15 cellular contexts compared by ENCODE assay signal in genomic region chr2:217149087-217149660, GRCh38.
DNase-seq lines count a peak whose midpoint lies in the region; ATAC-seq and TF ChIP-seq lines count a peak whose summit lies in the region.
"Had no signal": no experiment of that assay in that cellular context is flagged by ENCODE, and none has a peak within 500 bp of the region (broad histone marks: within the 10 kb centered on the region; RNA-seq: fewer than 3 reads in every experiment).

No MANE protein-coding gene starts in this region.

- H2AK5ac ChIP-seq in neuronal stem cell (ENCODE audit: low read depth, low read length), result no peak overlapping the region

- H3K9me3 ChIP-seq in endodermal cell (ENCODE audit: control insufficient read depth, low read length) (no peaks in the 10 kb centered on the region), neuronal stem cell (replicated peaks in 1 of 2; ENCODE audit: control insufficient read depth in 2 of 2, insufficient read depth in 1 of 2, low read depth in 1 of 2, low read length in 2 of 2) (no peaks in the 10 kb centered on the region), gastrocnemius medialis (no peaks in the 10 kb centered on the region)
- H3K9me3 ChIP-seq: BLaER1 treated with 17β-estradiol and CSF1 and Interleukin-3, amounts not matched to agents 10 nM and 100 nM had no signal

- intact Hi-C loops in gastrocnemius medialis (cut with DNase I; ENCODE audit: low total_unique reads), result no loop called here

- no peak overlapping the region for H3K14ac ChIP-seq in neuronal stem cell (ENCODE audit: low read length)

- no peaks in the 10 kb centered on the region for H3K4me1 Mint-ChIP-seq in stimulated activated naive CD8-positive, alpha-beta T cell treated with anti-CD3 and anti-CD28 coated beads, Interleukin-15, amount 100 ng/mL, for 72 hours
- H3K4me1 Mint-ChIP-seq in endodermal cell, result peaks cover 41% of the 10 kb centered on the region
- peaks cover 2 to 5% of the 10 kb centered on the region in 2 donors for H3K4me1 Mint-ChIP-seq in stimulated activated naive B cell treated with anti-CD40 and anti-IgM and Interleukin-4, amounts not matched to agents 10 μg/mL and 1 μg/mL and 100 μg/mL, for 72 hours
- H3K4me1 Mint-ChIP-seq: CD4-positive, alpha-beta memory T cell; H9 had no signal

- peak; percentile 23 for ATAC-seq in stimulated activated naive CD8-positive, alpha-beta T cell treated with anti-CD3 and anti-CD28 coated beads, Interleukin-15, Interleukin-2, amounts not matched to agents 100 U/mL and 50 U/mL, for 24 hours
- ATAC-seq in stimulated activated naive CD8-positive, alpha-beta T cell treated with anti-CD3 and anti-CD28 coated beads, Interleukin-15, amount 100 ng/mL, for 72 hours, result no peak
- ATAC-seq in stimulated activated naive B cell treated with anti-CD40 and anti-IgM and Interleukin-4, amounts not matched to agents 10 μg/mL and 1 μg/mL and 100 μg/mL, for 72 hours (replicated peaks), result peak; percentile 64 to 69
- no peak for ATAC-seq in gastrocnemius medialis
- ATAC-seq: GM12878 had no signal

- no peak overlapping the region for H3K27ac ChIP-seq in endodermal cell (ENCODE audit: low read depth, low read length)
- no peak overlapping the region for H3K27ac ChIP-seq in neuronal stem cell (replicated peaks; ENCODE audit: low read length)
- no peak overlapping the region for H3K27ac ChIP-seq in gastrocnemius medialis
- H3K27ac ChIP-seq: BLaER1 treated with 17β-estradiol and CSF1 and Interleukin-3, amounts not matched to agents 10 nM and 100 nM; GM23248 had no signal

- no peak overlapping the region for H4K8ac ChIP-seq in neuronal stem cell (ENCODE audit: low read depth, low read length)

- 84% methylated on average over 4 of the region's 4 CpGs; no CpG with 5 or more reads in 1 of the 2 experiments for WGBS in endodermal cell (ENCODE audit: insufficient coverage in 1 of 2, insufficient read length in 1 of 2), 2 experiments
- no CpG with 5 or more reads among the region's 4 CpGs for WGBS in neuronal stem cell (ENCODE audit: extremely low coverage in 2 of 2, insufficient read length in 2 of 2, insufficient replicate concordance in 1 of 2), 2 donors

- H2AFZ ChIP-seq in neuronal stem cell (ENCODE audit: low read length), result peak overlapping the region; percentile 78
- H2AFZ ChIP-seq: GM23248 had no signal

- H3K27ac Mint-ChIP-seq in stimulated activated naive CD8-positive, alpha-beta T cell treated with anti-CD3 and anti-CD28 coated beads, Interleukin-15, amount 100 ng/mL, for 72 hours, result no peak overlapping the region
- peak overlapping the region; percentile 71 for H3K27ac Mint-ChIP-seq in endodermal cell
- H3K27ac Mint-ChIP-seq in stimulated activated naive B cell treated with anti-CD40 and anti-IgM and Interleukin-4, amounts not matched to agents 10 μg/mL and 1 μg/mL and 100 μg/mL, for 72 hours, result no peak overlapping the region
- H3K27ac Mint-ChIP-seq: CD4-positive, alpha-beta memory T cell; H9 had no signal

- H2BK5ac ChIP-seq in neuronal stem cell (ENCODE audit: low read length), result no peak overlapping the region

- H3K9me3 Mint-ChIP-seq in stimulated activated naive CD8-positive, alpha-beta T cell treated with anti-CD3 and anti-CD28 coated beads, Interleukin-15, amount 100 ng/mL, for 72 hours, result no peaks in the 10 kb centered on the region
- peaks cover 2% of the 10 kb centered on the region for H3K9me3 Mint-ChIP-seq in endodermal cell
- H3K9me3 Mint-ChIP-seq in stimulated activated naive B cell treated with anti-CD40 and anti-IgM and Interleukin-4, amounts not matched to agents 10 μg/mL and 1 μg/mL and 100 μg/mL, for 72 hours, result no peaks in the 10 kb centered on the region
- H3K9me3 Mint-ChIP-seq: H9 had no signal

- H3K27me3 ChIP-seq in endodermal cell (ENCODE audit: control insufficient read depth, insufficient read depth, low read length, poor library complexity, severe bottlenecking) (no peaks in the 10 kb centered on the region), neuronal stem cell (ENCODE audit: control insufficient read depth in 3 of 3, insufficient read depth in 3 of 3, low read depth in 1 of 3, low read length in 3 of 3) (no peaks in the 10 kb centered on the region), gastrocnemius medialis (no peaks in the 10 kb centered on the region)

- H2BK120ac ChIP-seq in neuronal stem cell (ENCODE audit: low read depth, low read length), result no peak overlapping the region

- no peak for TF ChIP-seq POLR2A in gastrocnemius medialis (IDR thresholded peaks at IDR 0.05)

- H3K4ac ChIP-seq in neuronal stem cell (ENCODE audit: low read length), result no peak overlapping the region

- H3K9ac ChIP-seq in endodermal cell (ENCODE audit: extremely low read depth, low read length, poor library complexity, severe bottlenecking) (no peak overlapping the region), neuronal stem cell (ENCODE audit: low read depth, low read length, poor library complexity) (no peak overlapping the region)
- H3K9ac ChIP-seq: BLaER1 treated with 17β-estradiol and CSF1 and Interleukin-3, amounts not matched to agents 10 nM and 100 nM; GM23248 had no signal

- H3K36me3 ChIP-seq in endodermal cell (ENCODE audit: control insufficient read depth, insufficient read depth, low read length) (no peaks in the 10 kb centered on the region), neuronal stem cell (replicated peaks in 1 of 2; ENCODE audit: control insufficient read depth in 2 of 2, insufficient read depth in 2 of 2, low read length in 2 of 2) (no peaks in the 10 kb centered on the region), gastrocnemius medialis (no peaks in the 10 kb centered on the region)
- H3K36me3 ChIP-seq: BLaER1 treated with 17β-estradiol and CSF1 and Interleukin-3, amounts not matched to agents 10 nM and 100 nM had no signal

- H3K4me3 ChIP-seq in endodermal cell (ENCODE audit: low read length) (no peak overlapping the region), neuronal stem cell (ENCODE audit: low read length in 2 of 2) (no peak overlapping the region), gastrocnemius medialis (no peak overlapping the region)
- H3K4me3 ChIP-seq: BLaER1 treated with 17β-estradiol and CSF1 and Interleukin-3, amounts not matched to agents 10 nM and 100 nM; GM12878; GM23248 had no signal

- TF ChIP-seq CTCF in endodermal cell (conservative IDR thresholded peaks at IDR 0.05) (no peak), gastrocnemius medialis (IDR thresholded peaks at IDR 0.05 in 4 of 5, conservative IDR thresholded peaks at IDR 0.05 in 1 of 5) (no peak)

- H2BK15ac ChIP-seq in neuronal stem cell (ENCODE audit: low read length), result no peak overlapping the region

- H3K27me3 Mint-ChIP-seq in stimulated activated naive CD8-positive, alpha-beta T cell treated with anti-CD3 and anti-CD28 coated beads, Interleukin-15, amount 100 ng/mL, for 72 hours, result peaks cover 38% of the 10 kb centered on the region
- peaks cover 8% of the 10 kb centered on the region for H3K27me3 Mint-ChIP-seq in endodermal cell (ENCODE audit: insufficient read depth)
- H3K27me3 Mint-ChIP-seq in stimulated activated naive B cell treated with anti-CD40 and anti-IgM and Interleukin-4, amounts not matched to agents 10 μg/mL and 1 μg/mL and 100 μg/mL, for 72 hours, result peaks cover 19 to 26% of the 10 kb centered on the region in 2 donors

- no peak overlapping the region for H3K23ac ChIP-seq in neuronal stem cell (ENCODE audit: low read depth, low read length, poor library complexity)

- H3K4me1 ChIP-seq in endodermal cell (ENCODE audit: control insufficient read depth, insufficient read depth, low read length) (peaks cover 15% of the 10 kb centered on the region), neuronal stem cell (ENCODE audit: control insufficient read depth in 2 of 2, insufficient read depth in 1 of 2, low read depth in 1 of 2, low read length in 2 of 2) (peaks cover 0 to 3% of the 10 kb centered on the region in 2 donors), gastrocnemius medialis (no peaks in the 10 kb centered on the region)
- H3K4me1 ChIP-seq: BLaER1 treated with 17β-estradiol and CSF1 and Interleukin-3, amounts not matched to agents 10 nM and 100 nM had no signal

- no peak for DNase-seq in stimulated activated naive CD8-positive, alpha-beta T cell treated with anti-CD3 and anti-CD28 coated beads, Interleukin-15, Interleukin-2, amounts not matched to agents 100 U/mL and 50 U/mL, for 24 hours
- no peak for DNase-seq in stimulated activated naive CD8-positive, alpha-beta T cell treated with anti-CD3 and anti-CD28 coated beads, Interleukin-15, amount 100 ng/mL, for 72 hours
- DNase-seq in endodermal cell (peak; percentile 65), neuronal stem cell (ENCODE audit: low spot score) (no peak), SW480 (ENCODE audit: low spot score) (no peak), gastrocnemius medialis (no peak)
- DNase-seq in stimulated activated naive B cell treated with anti-CD40 and anti-IgM and Interleukin-4, amounts not matched to agents 10 μg/mL and 1 μg/mL and 100 μg/mL, for 72 hours, result no peak
- DNase-seq in stimulated activated naive CD4-positive, alpha-beta T cell (lab: John Stamatoyannopoulos, UW), result no peak
- DNase-seq: ACHN; CD4-positive, alpha-beta memory T cell; DMS79; GM23248; H9 had no signal

- peak overlapping the region; percentile 62 for H3K18ac ChIP-seq in neuronal stem cell (ENCODE audit: low read length)

- in situ Hi-C loops in gastrocnemius medialis (cut with MboI; ENCODE audit: low sequenced_read_pairs in 4 of 4), result no loop called here

- no peak overlapping the region for H4K91ac ChIP-seq in neuronal stem cell (ENCODE audit: low read depth, low read length, poor library complexity)

- H3K4me3 Mint-ChIP-seq in stimulated activated naive CD8-positive, alpha-beta T cell treated with anti-CD3 and anti-CD28 coated beads, Interleukin-15, amount 100 ng/mL, for 72 hours, result no peak overlapping the region
- H3K4me3 Mint-ChIP-seq in endodermal cell, result no peak overlapping the region
- H3K4me3 Mint-ChIP-seq in stimulated activated naive B cell treated with anti-CD40 and anti-IgM and Interleukin-4, amounts not matched to agents 10 μg/mL and 1 μg/mL and 100 μg/mL, for 72 hours, result no peak overlapping the region
- H3K4me3 Mint-ChIP-seq: CD4-positive, alpha-beta memory T cell; H9 had no signal

- H3K36me3 Mint-ChIP-seq in endodermal cell (ENCODE audit: low read depth), result no peaks in the 10 kb centered on the region
- H3K36me3 Mint-ChIP-seq in stimulated activated naive B cell treated with anti-CD40 and anti-IgM and Interleukin-4, amounts not matched to agents 10 μg/mL and 1 μg/mL and 100 μg/mL, for 72 hours, result no peaks in the 10 kb centered on the region
- H3K36me3 Mint-ChIP-seq: CD4-positive, alpha-beta memory T cell had no signal

- no peaks in the 10 kb centered on the region for H3K79me1 ChIP-seq in neuronal stem cell (ENCODE audit: low read depth, low read length)

- H3K4me2 ChIP-seq in neuronal stem cell (ENCODE audit: insufficient read depth, low read length, poor library complexity, severe bottlenecking), result no peak overlapping the region
- H3K4me2 ChIP-seq: BLaER1 treated with 17β-estradiol and CSF1 and Interleukin-3, amounts not matched to agents 10 nM and 100 nM had no signal

- no peak overlapping the region for H2BK12ac ChIP-seq in neuronal stem cell (ENCODE audit: low read length)

Comparison
In these comparisons a context has a peak if more than half of its experiments do, and no peak if none do; other contexts are left out.
1. ATAC-seq: peak in stimulated activated naive CD8-positive, alpha-beta T cell treated with anti-CD3 and anti-CD28 coated beads, Interleukin-15, Interleukin-2, amounts not matched to agents 100 U/mL and 50 U/mL, for 24 hours (single experiment) and stimulated activated naive B cell treated with anti-CD40 and anti-IgM and Interleukin-4, amounts not matched to agents 10 μg/mL and 1 μg/mL and 100 μg/mL, for 72 hours (2 of 2); none in stimulated activated naive CD8-positive, alpha-beta T cell treated with anti-CD3 and anti-CD28 coated beads, Interleukin-15, amount 100 ng/mL, for 72 hours (single experiment) and gastrocnemius medialis (0 of 2).